Comparison of ENCODE assay signal across 16 cellular contexts in genomic region chr3:148307443-148307843, GRCh38.
DNase-seq lines count a peak whose midpoint lies in the region; ATAC-seq and TF ChIP-seq lines count a peak whose summit lies in the region.
"Had no signal": no experiment of that assay in that cellular context is flagged by ENCODE, and none has a peak within 500 bp of the region (broad histone marks: within the 10 kb centered on the region; RNA-seq: fewer than 3 reads in every experiment).

No MANE protein-coding gene starts in this region.

- peak; percentile 66 for ATAC-seq in GM18505 (IDR thresholded peaks at IDR 0.05; ENCODE audit: unreplicated experiment)
- peak; percentile 74 for ATAC-seq in GM19395 (IDR thresholded peaks at IDR 0.05; ENCODE audit: unreplicated experiment)
- peak; percentile 55 for ATAC-seq in HG02763 (IDR thresholded peaks at IDR 0.05; ENCODE audit: unreplicated experiment)
- peak; percentile 83 for ATAC-seq in HG03378 (IDR thresholded peaks at IDR 0.05; ENCODE audit: unreplicated experiment)
- ATAC-seq in activated T-cell treated with anti-CD3 and anti-CD28 coated beads, Interleukin-2, amount 50 U/mL, for 72 hours (replicated peaks in 1 of 2): no peak
- no peak for ATAC-seq in HG03025 (IDR thresholded peaks at IDR 0.05; ENCODE audit: low FRiP score, unreplicated experiment)
- ATAC-seq: CD8-positive, alpha-beta T cell; Panc1; SK-N-SH treated with all-trans-retinoic acid at 6 μM for 48 hours had no signal

- no peak overlapping the region for H3K4me3 Mint-ChIP-seq in activated T-cell treated with anti-CD3 and anti-CD28 coated beads, Interleukin-2, amount 50 U/mL, for 72 hours
- H3K4me3 Mint-ChIP-seq: activated T-cell treated with anti-CD3 and anti-CD28 coated beads, Interleukin-2, amount 50 U/mL, for 24 hours; CD8-positive, alpha-beta T cell; neural progenitor cell had no signal

- no peak for TF ChIP-seq POLR2A in GM18505 (IDR thresholded peaks at IDR 0.05; ENCODE audit: borderline replicate concordance, extremely low read depth, insufficient read depth, insufficient read length)

- DNase-seq in activated T-cell treated with anti-CD3 and anti-CD28 coated beads, Interleukin-2, amount 50 U/mL, for 72 hours: no peak
- DNase-seq in hippocampal formation (lab: John Stamatoyannopoulos, UW) (no peak), NCI-H345 (lab: John Stamatoyannopoulos, UW) (no peak)
- DNase-seq: activated T-cell treated with anti-CD3 and anti-CD28 coated beads, Interleukin-2, amount 50 U/mL, for 24 hours; CD8-positive, alpha-beta T cell; NCI-H2029 treated with DMSO at 0.1 percent for 48 hours; NCI-H526; uterus had no signal

- H3K36me3 Mint-ChIP-seq in activated T-cell treated with anti-CD3 and anti-CD28 coated beads, Interleukin-2, amount 50 U/mL, for 72 hours (ENCODE audit: insufficient read depth in 2 of 2): no peaks in the 10 kb centered on the region
- H3K36me3 Mint-ChIP-seq: CD8-positive, alpha-beta T cell; neural progenitor cell had no signal

- no peaks in the 10 kb centered on the region for H3K4me1 Mint-ChIP-seq in activated T-cell treated with anti-CD3 and anti-CD28 coated beads, Interleukin-2, amount 50 U/mL, for 72 hours (ENCODE audit: low read depth)
- H3K4me1 Mint-ChIP-seq: neural progenitor cell had no signal

- no peaks in the 10 kb centered on the region for H3K27me3 Mint-ChIP-seq in activated T-cell treated with anti-CD3 and anti-CD28 coated beads, Interleukin-2, amount 50 U/mL, for 72 hours (ENCODE audit: low read depth)
- H3K27me3 Mint-ChIP-seq: activated T-cell treated with anti-CD3 and anti-CD28 coated beads, Interleukin-2, amount 50 U/mL, for 24 hours had no signal

- no peaks in the 10 kb centered on the region for H3K9me3 Mint-ChIP-seq in activated T-cell treated with anti-CD3 and anti-CD28 coated beads, Interleukin-2, amount 50 U/mL, for 72 hours

- no peak overlapping the region for H3K27ac Mint-ChIP-seq in activated T-cell treated with anti-CD3 and anti-CD28 coated beads, Interleukin-2, amount 50 U/mL, for 72 hours
- H3K27ac Mint-ChIP-seq: activated T-cell treated with anti-CD3 and anti-CD28 coated beads, Interleukin-2, amount 50 U/mL, for 24 hours; CD8-positive, alpha-beta T cell; neural progenitor cell had no signal

Comparison
In these comparisons a context has a peak if more than half of its experiments do, and no peak if none do; other contexts are left out.
1. ATAC-seq: peak in GM18505 (single experiment), GM19395 (single experiment), HG02763 (single experiment) and HG03378 (single experiment); none in activated T-cell treated with anti-CD3 and anti-CD28 coated beads, Interleukin-2, amount 50 U/mL, for 72 hours (0 of 2) and HG03025 (single experiment).